In genomic region chr14:77316872-77317271, GRCh38 we compare ENCODE assay signal across 15 cellular contexts. TPM values are rescaled to one million over a fixed set of nuclear protein-coding genes. Genes with fewer than 3 reads are reported as not detected.
DNase-seq lines count a peak whose midpoint lies in the region; ATAC-seq and TF ChIP-seq lines count a peak whose summit lies in the region.
"Had no signal": no experiment of that assay in that cellular context is flagged by ENCODE, and none has a peak within 500 bp of the region (broad histone marks: within the 10 kb centered on the region; RNA-seq: fewer than 3 reads in every experiment).

No MANE protein-coding gene starts in this region.

- peaks cover 31% of the 10 kb centered on the region for H3K4me1 ChIP-seq in HEK293 (ENCODE audit: control insufficient read depth, insufficient read depth, low read length)
- H3K4me1 ChIP-seq in gastrocnemius medialis = peaks cover 73 to 75% of the 10 kb centered on the region in 2 donors

- peaks cover 15% of the 10 kb centered on the region for H3K4me1 Mint-ChIP-seq in activated CD8-positive, alpha-beta T cell treated with anti-CD3 and anti-CD28 coated beads, Interleukin-2, amount 10 ng/mL, durations not matched to agents 7 days and 5 days (ENCODE audit: low read depth)

- H3K27ac Mint-ChIP-seq in activated CD8-positive, alpha-beta T cell treated with anti-CD3 and anti-CD28 coated beads, Interleukin-2, amount 10 ng/mL, durations not matched to agents 7 days and 5 days = no peak overlapping the region
- H3K27ac Mint-ChIP-seq: T-cell had no signal

- H3K36me3 ChIP-seq in HEK293 (ENCODE audit: control insufficient read depth in 2 of 2, insufficient read depth in 1 of 2, low read length in 2 of 2) (no peaks in the 10 kb centered on the region), gastrocnemius medialis (no peaks in the 10 kb centered on the region)

- TF ChIP-seq CTCF in HEK293 (tag by site-specific recombination; IDR thresholded peaks at IDR 0.05) (no peak), gastrocnemius medialis (IDR thresholded peaks at IDR 0.05 in 4 of 5, conservative IDR thresholded peaks at IDR 0.05 in 1 of 5) (no peak)

- in situ Hi-C loops in gastrocnemius medialis (cut with MboI; ENCODE audit: low sequenced_read_pairs in 4 of 4) = loop anchor here in 3 of 4 donors (10.0 kb wide), 2 partner anchors 212 to 442 kb away; no protein-coding TSS in a partner anchor

- peak; percentile 5 to 8 for ATAC-seq in gastrocnemius medialis
- ATAC-seq in activated CD8-positive, alpha-beta T cell treated with anti-CD3 and anti-CD28 coated beads, Interleukin-2, amount 10 ng/mL, durations not matched to agents 7 days and 5 days = no peak
- no peak for ATAC-seq in stimulated activated naive CD8-positive, alpha-beta T cell treated with anti-CD3 and anti-CD28 coated beads, Interleukin-15, Interleukin-2, amounts not matched to agents 100 U/mL and 50 U/mL, for 24 hours
- ATAC-seq: T-cell had no signal

- TF ChIP-seq POLR2A in gastrocnemius medialis (IDR thresholded peaks at IDR 0.05) = no peak

- H3K9me3 Mint-ChIP-seq in activated CD8-positive, alpha-beta T cell treated with anti-CD3 and anti-CD28 coated beads, Interleukin-2, amount 10 ng/mL, durations not matched to agents 7 days and 5 days (ENCODE audit: insufficient read depth) = no peaks in the 10 kb centered on the region
- H3K9me3 Mint-ChIP-seq: T-cell had no signal

- H3K9me3 ChIP-seq in HEK293 (ENCODE audit: control insufficient read depth, insufficient read depth, low read depth, low read length) = no peaks in the 10 kb centered on the region
- H3K9me3 ChIP-seq in gastrocnemius medialis = no peaks in the 10 kb centered on the region

- H3K4me3 ChIP-seq in HEK293 (ENCODE audit: low read depth, low read length) (no peak overlapping the region), gastrocnemius medialis (no peak overlapping the region)
- H3K4me3 ChIP-seq: PC-9 had no signal

- DNase-seq in NCI-H510A treated with DMSO at 0.1 percent for 48 hours (lab: John Stamatoyannopoulos, UW) = peak; percentile 54
- peak; percentile 24 for DNase-seq in epithelial cell of prostate (ENCODE audit: low read depth, low spot score)
- peak; percentile 72 to 82 for DNase-seq in gastrocnemius medialis
- DNase-seq in NCI-H1694 treated with DMSO at 0.1 percent for 48 hours (lab: John Stamatoyannopoulos, UW) = no peak
- DNase-seq in activated CD8-positive, alpha-beta T cell treated with anti-CD3 and anti-CD28 coated beads, Interleukin-2, amount 10 ng/mL, durations not matched to agents 7 days and 5 days = no peak
- no peak for DNase-seq in stimulated activated naive CD8-positive, alpha-beta T cell treated with anti-CD3 and anti-CD28 coated beads, Interleukin-15, Interleukin-2, amounts not matched to agents 100 U/mL and 50 U/mL, for 24 hours
- no peak for DNase-seq in GDM1 (lab: John Stamatoyannopoulos, UW)
- DNase-seq: activated CD4-positive, alpha-beta T cell treated with anti-CD3 and anti-CD28 coated beads for 1 hour; aorta; PC-9; stimulated activated CD4-positive, alpha-beta T cell treated with anti-CD3 and anti-CD28 coated beads, Interleukin-2, amount 100 ng/mL, for 24 hours; T-cell had no signal

- intact Hi-C loops in gastrocnemius medialis (cut with DNase I; ENCODE audit: low total_unique reads) = loop anchor here (1.0 to 10.0 kb wide), 4 partner anchors 16 to 1162 kb away; partner anchors contain the start of genes ALKBH1, GPATCH2L and SLIRP

- H3K27ac ChIP-seq in HEK293 (ENCODE audit: extremely low read depth, low read depth, low read length) = no peak overlapping the region; the same call in 1 of the 2 replicates
- H3K27ac ChIP-seq in epithelial cell of prostate = no peak overlapping the region
- H3K27ac ChIP-seq in gastrocnemius medialis = peak overlapping the region; percentile 84 to 96 (median 89)
- H3K27ac ChIP-seq: PC-9 had no signal

- H3K27me3 Mint-ChIP-seq in activated CD8-positive, alpha-beta T cell treated with anti-CD3 and anti-CD28 coated beads, Interleukin-2, amount 10 ng/mL, durations not matched to agents 7 days and 5 days (ENCODE audit: low read depth) = no peaks in the 10 kb centered on the region
- H3K27me3 Mint-ChIP-seq: progenitor cell of endocrine pancreas, T-cell had no signal

- no peak overlapping the region for H3K4me3 Mint-ChIP-seq in activated CD8-positive, alpha-beta T cell treated with anti-CD3 and anti-CD28 coated beads, Interleukin-2, amount 10 ng/mL, durations not matched to agents 7 days and 5 days
- H3K4me3 Mint-ChIP-seq: T-cell had no signal

- POLR2A ChIA-PET in HEK293 (lab: Yijun Ruan, JAX) = interaction anchor here (0.6 to 1.9 kb wide), 4 partner anchors 9 to 173 kb away, joined by 3 to 7 read pairs (median 6); partner anchors contain the start of genes SAMD15 and TMED8
- POLR2A ChIA-PET in activated CD8-positive, alpha-beta T cell treated with anti-CD3 and anti-CD28 coated beads, Interleukin-2, amount 10 ng/mL, durations not matched to agents 7 days and 5 days (lab: Charles Lee) = no interaction called here

- no peaks in the 10 kb centered on the region for H3K36me3 Mint-ChIP-seq in activated CD8-positive, alpha-beta T cell treated with anti-CD3 and anti-CD28 coated beads, Interleukin-2, amount 10 ng/mL, durations not matched to agents 7 days and 5 days (ENCODE audit: low read depth)
- H3K36me3 Mint-ChIP-seq: T-cell had no signal

- no peaks in the 10 kb centered on the region for H3K27me3 ChIP-seq in gastrocnemius medialis

- CTCF ChIA-PET in HEK293 (lab: Yijun Ruan, JAX) = interaction anchor here (0.6 to 6.8 kb wide), 16 partner anchors 14 to 444 kb away, joined by 3 to 293 read pairs (median 6); partner anchors contain the start of genes SAMD15 and TMED8
- CTCF ChIA-PET in activated CD8-positive, alpha-beta T cell treated with anti-CD3 and anti-CD28 coated beads, Interleukin-2, amount 10 ng/mL, durations not matched to agents 7 days and 5 days (lab: Charles Lee) = interaction anchor here (0.9 to 6.1 kb wide), 24 partner anchors 8 to 237 kb away, joined by 3 to 214 read pairs (median 7); partner anchors contain the start of genes SAMD15, TMED8 and ZDHHC22

TF ChIP-seq in HEK293, 187 proteins besides CTCF, POLR2A, EP300 and RAD21:
- TF ChIP-seq, protein P1, sequence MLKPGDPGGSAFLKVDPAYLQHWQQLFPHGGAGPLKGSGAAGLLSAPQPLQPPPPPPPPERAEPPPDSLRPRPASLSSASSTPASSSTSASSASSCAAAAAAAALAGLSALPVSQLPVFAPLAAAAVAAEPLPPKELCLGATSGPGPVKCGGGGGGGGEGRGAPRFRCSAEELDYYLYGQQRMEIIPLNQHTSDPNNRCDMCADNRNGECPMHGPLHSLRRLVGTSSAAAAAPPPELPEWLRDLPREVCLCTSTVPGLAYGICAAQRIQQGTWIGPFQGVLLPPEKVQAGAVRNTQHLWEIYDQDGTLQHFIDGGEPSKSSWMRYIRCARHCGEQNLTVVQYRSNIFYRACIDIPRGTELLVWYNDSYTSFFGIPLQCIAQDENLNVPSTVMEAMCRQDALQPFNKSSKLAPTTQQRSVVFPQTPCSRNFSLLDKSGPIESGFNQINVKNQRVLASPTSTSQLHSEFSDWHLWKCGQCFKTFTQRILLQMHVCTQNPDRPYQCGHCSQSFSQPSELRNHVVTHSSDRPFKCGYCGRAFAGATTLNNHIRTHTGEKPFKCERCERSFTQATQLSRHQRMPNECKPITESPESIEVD (tag by site-specific recombination; IDR thresholded peaks at IDR 0.05) = no peak
- TF ChIP-seq ZFP41 (tag by site-specific recombination; IDR thresholded peaks at IDR 0.05; ENCODE audit: borderline replicate concordance) = no peak
- TF ChIP-seq ZNF600 (tag by site-specific recombination; IDR thresholded peaks at IDR 0.05) = peak; percentile 21; the same call in 1 of the 2 replicates
- TF ChIP-seq, protein P2, sequence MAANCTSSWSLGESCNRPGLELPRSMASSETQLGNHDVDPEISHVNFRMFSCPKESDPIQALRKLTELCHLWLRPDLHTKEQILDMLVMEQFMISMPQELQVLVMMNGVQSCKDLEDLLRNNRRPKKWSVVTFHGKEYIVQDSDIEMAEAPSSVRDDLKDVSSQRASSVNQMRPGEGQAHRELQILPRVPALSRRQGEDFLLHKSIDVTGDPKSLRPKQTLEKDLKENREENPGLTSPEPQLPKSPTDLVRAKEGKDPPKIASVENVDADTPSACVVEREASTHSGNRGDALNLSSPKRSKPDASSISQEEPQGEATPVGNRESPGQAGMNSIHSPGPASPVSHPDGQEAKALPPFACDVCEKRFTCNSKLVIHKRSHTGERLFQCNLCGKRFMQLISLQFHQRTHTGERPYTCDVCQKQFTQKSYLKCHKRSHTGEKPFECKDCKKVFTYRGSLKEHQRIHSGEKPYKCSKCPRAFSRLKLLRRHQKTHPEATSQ (tag by site-specific recombination; IDR thresholded peaks at IDR 0.05) = no peak
- TF ChIP-seq ZNF404 (tag by site-specific recombination; IDR thresholded peaks at IDR 0.05) = no peak

RNA-seq across cellular contexts. Expression of gene POMT2, which starts 3.8 kb away (rescaled TPM):
- total RNA-seq in gastrocnemius medialis = 10 to 100 TPM; 27.0 to 33.2 (median 28.9) TPM
- total RNA-seq in activated CD8-positive, alpha-beta T cell treated with anti-CD3 and anti-CD28 coated beads, Interleukin-2, amount 10 ng/mL, durations not matched to agents 7 days and 5 days = 10 to 100 TPM; 15.0 to 15.5 TPM

RNA-seq across cellular contexts. Expression of gene GSTZ1, which starts 4.0 kb away (rescaled TPM):
- 10 to 100 TPM; 35.9 to 49.7 (median 36.6) TPM for total RNA-seq in gastrocnemius medialis
- total RNA-seq in activated CD8-positive, alpha-beta T cell treated with anti-CD3 and anti-CD28 coated beads, Interleukin-2, amount 10 ng/mL, durations not matched to agents 7 days and 5 days = 10 to 100 TPM; 11.7 to 15.1 TPM

RNA-seq across cellular contexts. Expression of gene NGB, which starts 45.9 kb away (rescaled TPM):
- total RNA-seq in gastrocnemius medialis = not detected
- total RNA-seq in activated CD8-positive, alpha-beta T cell treated with anti-CD3 and anti-CD28 coated beads, Interleukin-2, amount 10 ng/mL, durations not matched to agents 7 days and 5 days = not detected
- total RNA-seq: aorta, fibroblast of villous mesenchyme, PC-9, progenitor cell of endocrine pancreas, T-cell had no signal

Comparison
In these comparisons a context has a peak if more than half of its experiments do, and no peak if none do; other contexts are left out.
1. H3K27ac ChIP-seq: peak in gastrocnemius medialis (4 of 4); none in HEK293 (single experiment) and epithelial cell of prostate (single experiment).
2. DNase-seq: peak in NCI-H510A treated with DMSO at 0.1 percent for 48 hours (single experiment), epithelial cell of prostate (single experiment) and gastrocnemius medialis (2 of 2); none in NCI-H1694 treated with DMSO at 0.1 percent for 48 hours (single experiment), activated CD8-positive, alpha-beta T cell treated with anti-CD3 and anti-CD28 coated beads, Interleukin-2, amount 10 ng/mL, durations not matched to agents 7 days and 5 days (single experiment), stimulated activated naive CD8-positive, alpha-beta T cell treated with anti-CD3 and anti-CD28 coated beads, Interleukin-15, Interleukin-2, amounts not matched to agents 100 U/mL and 50 U/mL, for 24 hours (single experiment) and GDM1 (single experiment).
3. ATAC-seq: peak in gastrocnemius medialis (2 of 2); none in activated CD8-positive, alpha-beta T cell treated with anti-CD3 and anti-CD28 coated beads, Interleukin-2, amount 10 ng/mL, durations not matched to agents 7 days and 5 days (single experiment) and stimulated activated naive CD8-positive, alpha-beta T cell treated with anti-CD3 and anti-CD28 coated beads, Interleukin-15, Interleukin-2, amounts not matched to agents 100 U/mL and 50 U/mL, for 24 hours (single experiment).